1 cellular context compared by ENCODE assay signal in the genomic region with DNA sequence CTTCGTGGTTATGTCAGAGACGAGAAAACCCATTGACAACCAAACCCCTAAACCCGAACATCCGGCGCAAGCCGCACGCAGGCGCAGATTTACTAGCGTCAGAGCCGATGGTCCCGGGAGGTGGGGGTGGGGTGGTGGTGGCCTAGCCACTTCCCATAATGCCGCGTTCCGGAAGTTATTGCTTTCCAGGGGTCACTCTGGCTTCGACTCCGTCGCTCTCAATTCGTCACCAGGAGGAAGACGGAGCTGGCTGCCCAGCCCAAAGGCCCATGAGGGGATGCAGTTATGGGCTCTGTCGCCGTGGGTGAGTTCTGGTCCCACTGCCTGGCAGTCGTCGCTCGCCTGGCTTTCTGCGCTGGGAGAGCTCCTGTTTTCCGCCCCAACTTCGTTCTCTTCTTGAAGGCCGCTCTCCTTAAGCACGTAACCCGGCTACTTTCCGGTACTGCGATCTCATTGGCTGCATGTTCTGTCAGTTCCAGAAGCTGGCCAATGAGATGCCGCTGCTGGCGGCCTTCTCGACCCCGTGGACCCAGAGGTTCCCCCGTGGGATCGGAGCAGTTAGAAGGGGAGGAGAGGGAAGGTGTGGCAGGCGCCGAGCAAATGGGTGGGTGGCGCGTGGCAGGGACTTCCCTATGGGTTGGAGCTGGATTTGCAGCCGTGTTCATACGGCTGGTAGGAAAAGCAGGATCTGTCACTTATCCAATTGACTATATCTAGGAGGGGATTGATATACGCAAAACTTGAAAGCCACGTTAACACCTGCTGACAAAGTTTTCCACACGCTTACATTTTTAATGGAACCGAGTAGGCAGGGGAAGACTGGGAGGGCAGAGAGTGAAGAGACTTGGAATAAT.
TF ChIP-seq lines count a peak whose summit lies in the region.

Gene USP16 (plus strand): TSS at position 195 of the 854 bp plus-strand sequence. CDS start 3,246 bp downstream, outside the sequence.

TF ChIP-seq in GM12878, 131 proteins besides CTCF, POLR2A, EP300 and RAD21 (continued from another document and continues in another):
- TF ChIP-seq MLLT1 (IDR thresholded peaks at IDR 0.05) = no peak
- TF ChIP-seq YY1 (IDR thresholded peaks at IDR 0.05; ENCODE audit: low read depth, low read length) = 0 out of 2 replicates have a peak, but pooled peaks have one; percentile 49
- peak; percentile 98 for TF ChIP-seq NBN (IDR thresholded peaks at IDR 0.05)
- TF ChIP-seq CUX1 (IDR thresholded peaks at IDR 0.05; ENCODE audit: insufficient replicate concordance, low read depth, low read length) = peak; percentile 36
- no peak for TF ChIP-seq TCF7 (IDR thresholded peaks at IDR 0.05; ENCODE audit: borderline replicate concordance)
- peak; percentile 54 for TF ChIP-seq KLF5 (IDR thresholded peaks at IDR 0.05; ENCODE audit: partially characterized antibody)
- no peak for TF ChIP-seq SMAD1 (IDR thresholded peaks at IDR 0.05; ENCODE audit: low read depth, partially characterized antibody)
- TF ChIP-seq RB1 (IDR thresholded peaks at IDR 0.05; ENCODE audit: borderline replicate concordance) = peak; percentile 21; the same call in 1 of the 2 replicates
- no peak for TF ChIP-seq GATAD2B (conservative IDR thresholded peaks at IDR 0.05; ENCODE audit: low read depth)
- TF ChIP-seq NFXL1 (IDR thresholded peaks at IDR 0.05; ENCODE audit: borderline replicate concordance) = no peak
- TF ChIP-seq, protein P1, sequence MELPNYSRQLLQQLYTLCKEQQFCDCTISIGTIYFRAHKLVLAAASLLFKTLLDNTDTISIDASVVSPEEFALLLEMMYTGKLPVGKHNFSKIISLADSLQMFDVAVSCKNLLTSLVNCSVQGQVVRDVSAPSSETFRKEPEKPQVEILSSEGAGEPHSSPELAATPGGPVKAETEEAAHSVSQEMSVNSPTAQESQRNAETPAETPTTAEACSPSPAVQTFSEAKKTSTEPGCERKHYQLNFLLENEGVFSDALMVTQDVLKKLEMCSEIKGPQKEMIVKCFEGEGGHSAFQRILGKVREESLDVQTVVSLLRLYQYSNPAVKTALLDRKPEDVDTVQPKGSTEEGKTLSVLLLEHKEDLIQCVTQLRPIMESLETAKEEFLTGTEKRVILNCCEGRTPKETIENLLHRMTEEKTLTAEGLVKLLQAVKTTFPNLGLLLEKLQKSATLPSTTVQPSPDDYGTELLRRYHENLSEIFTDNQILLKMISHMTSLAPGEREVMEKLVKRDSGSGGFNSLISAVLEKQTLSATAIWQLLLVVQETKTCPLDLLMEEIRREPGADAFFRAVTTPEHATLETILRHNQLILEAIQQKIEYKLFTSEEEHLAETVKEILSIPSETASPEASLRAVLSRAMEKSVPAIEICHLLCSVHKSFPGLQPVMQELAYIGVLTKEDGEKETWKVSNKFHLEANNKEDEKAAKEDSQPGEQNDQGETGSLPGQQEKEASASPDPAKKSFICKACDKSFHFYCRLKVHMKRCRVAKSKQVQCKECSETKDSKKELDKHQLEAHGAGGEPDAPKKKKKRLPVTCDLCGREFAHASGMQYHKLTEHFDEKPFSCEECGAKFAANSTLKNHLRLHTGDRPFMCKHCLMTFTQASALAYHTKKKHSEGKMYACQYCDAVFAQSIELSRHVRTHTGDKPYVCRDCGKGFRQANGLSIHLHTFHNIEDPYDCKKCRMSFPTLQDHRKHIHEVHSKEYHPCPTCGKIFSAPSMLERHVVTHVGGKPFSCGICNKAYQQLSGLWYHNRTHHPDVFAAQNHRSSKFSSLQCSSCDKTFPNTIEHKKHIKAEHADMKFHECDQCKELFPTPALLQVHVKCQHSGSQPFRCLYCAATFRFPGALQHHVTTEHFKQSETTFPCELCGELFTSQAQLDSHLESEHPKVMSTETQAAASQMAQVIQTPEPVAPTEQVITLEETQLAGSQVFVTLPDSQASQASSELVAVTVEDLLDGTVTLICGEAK (IDR thresholded peaks at IDR 0.05; ENCODE audit: borderline replicate concordance) = peak; percentile 93
- no peak for TF ChIP-seq ZNF592 (IDR thresholded peaks at IDR 0.05)
- TF ChIP-seq RELA (IDR thresholded peaks at IDR 0.05; ENCODE audit: borderline replicate concordance, partially characterized antibody) = peak; percentile 51
- no peak for TF ChIP-seq HDAC2 (IDR thresholded peaks at IDR 0.05)
- peak; percentile 58 for TF ChIP-seq NRF1 (conservative IDR thresholded peaks at IDR 0.05; ENCODE audit: low read depth, low read length)
- no peak for TF ChIP-seq PRDM15 (CRISPR knock-in tag; IDR thresholded peaks at IDR 0.05)
- no peak for TF ChIP-seq SMARCA5 (IDR thresholded peaks at IDR 0.05)
- TF ChIP-seq IRF3 (IDR thresholded peaks at IDR 0.05) = peak; percentile 86
- TF ChIP-seq, protein P2, sequence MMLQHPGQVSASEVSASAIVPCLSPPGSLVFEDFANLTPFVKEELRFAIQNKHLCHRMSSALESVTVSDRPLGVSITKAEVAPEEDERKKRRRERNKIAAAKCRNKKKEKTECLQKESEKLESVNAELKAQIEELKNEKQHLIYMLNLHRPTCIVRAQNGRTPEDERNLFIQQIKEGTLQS (IDR thresholded peaks at IDR 0.05; ENCODE audit: borderline replicate concordance, extremely low read depth, low read depth, low read length) = peak; percentile 56; the same call in 1 of the 2 replicates
- TF ChIP-seq, protein P3, sequence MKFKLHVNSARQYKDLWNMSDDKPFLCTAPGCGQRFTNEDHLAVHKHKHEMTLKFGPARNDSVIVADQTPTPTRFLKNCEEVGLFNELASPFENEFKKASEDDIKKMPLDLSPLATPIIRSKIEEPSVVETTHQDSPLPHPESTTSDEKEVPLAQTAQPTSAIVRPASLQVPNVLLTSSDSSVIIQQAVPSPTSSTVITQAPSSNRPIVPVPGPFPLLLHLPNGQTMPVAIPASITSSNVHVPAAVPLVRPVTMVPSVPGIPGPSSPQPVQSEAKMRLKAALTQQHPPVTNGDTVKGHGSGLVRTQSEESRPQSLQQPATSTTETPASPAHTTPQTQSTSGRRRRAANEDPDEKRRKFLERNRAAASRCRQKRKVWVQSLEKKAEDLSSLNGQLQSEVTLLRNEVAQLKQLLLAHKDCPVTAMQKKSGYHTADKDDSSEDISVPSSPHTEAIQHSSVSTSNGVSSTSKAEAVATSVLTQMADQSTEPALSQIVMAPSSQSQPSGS (IDR thresholded peaks at IDR 0.05; ENCODE audit: low read length) = no peak
- TF ChIP-seq SMAD5 (IDR thresholded peaks at IDR 0.05; ENCODE audit: low read depth) = peak; percentile 65; the same call in 1 of the 2 replicates
- peak; percentile 33; the same call in 1 of the 2 replicates for TF ChIP-seq NFIC (IDR thresholded peaks at IDR 0.05; ENCODE audit: low read depth, low read length)
- TF ChIP-seq MYC (IDR thresholded peaks at IDR 0.05; ENCODE audit: insufficient read depth, insufficient read length, insufficient replicate concordance, low read length, severe bottlenecking) = peak; percentile 41
- TF ChIP-seq STAT1 (conservative IDR thresholded peaks at IDR 0.05) = no peak
- peak; percentile 51 for TF ChIP-seq MEF2B (IDR thresholded peaks at IDR 0.05; ENCODE audit: partially characterized antibody, poor library complexity, severe bottlenecking)
- TF ChIP-seq TCF12 (IDR thresholded peaks at IDR 0.05; ENCODE audit: low read depth, low read length) = no peak
- 0 out of 2 replicates have a peak, but pooled peaks have one; percentile 10 for TF ChIP-seq PAX5 (IDR thresholded peaks at IDR 0.05; ENCODE audit: borderline replicate concordance, low read depth, low read length)
